ENCODE assay signal across 16 cellular contexts in the genomic region with DNA sequence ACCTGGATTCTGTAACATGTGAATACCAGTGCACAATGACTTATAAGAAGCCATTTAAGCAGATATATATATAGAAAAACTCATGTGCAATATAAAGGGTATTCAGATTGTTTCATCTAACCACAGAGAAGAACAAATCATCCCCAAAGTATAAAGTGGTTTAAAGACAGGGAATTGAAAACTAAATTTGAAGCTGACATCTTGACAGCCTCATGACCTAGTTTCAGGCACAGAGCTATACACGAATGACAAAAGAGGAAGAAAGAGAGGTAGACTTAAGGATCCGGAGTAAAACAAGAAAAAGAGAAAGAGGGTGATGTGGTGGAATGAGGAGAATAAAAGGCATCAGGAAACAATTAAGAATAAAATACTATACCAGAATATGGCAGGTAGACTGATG.
A peak's percentile ranks its signal among the peaks of the same experiment; 100 is the strongest.
DNase-seq lines count a peak whose midpoint lies in the region; ATAC-seq and TF ChIP-seq lines count a peak whose summit lies in the region.
"Had no signal": no experiment of that assay in that cellular context is flagged by ENCODE, and none has a peak within 500 bp of the region (broad histone marks: within the 10 kb centered on the region; RNA-seq: fewer than 3 reads in every experiment).

No MANE protein-coding gene starts in this region.

- no peak overlapping the region for H3K4me3 Mint-ChIP-seq in activated T-helper 2 cell treated with anti-CD3 and anti-CD28 coated beads, Interferon-gamma antibody, Interleukin-2, Interleukin-4, amounts not matched to agents 10 μg/mL and 5 μg/mL and 100 μg/mL, durations not matched to agents 14 hours and 24 hours and 36 hours (ENCODE audit: low read depth)
- H3K4me3 Mint-ChIP-seq in stimulated activated effector memory CD8-positive, alpha-beta T cell treated with anti-CD3 and anti-CD28 coated beads, Interleukin-12 subunit alpha, Interleukin-12 subunit beta, amount 100 ng/mL, for 72 hours: no peak overlapping the region
- H3K4me3 Mint-ChIP-seq: B cell; CD8-positive, alpha-beta T cell; H9 had no signal

- DNase-seq in GM23248 (no peak), esophagus muscularis mucosa (ENCODE audit: extremely low spot score) (no peak), A673 (ENCODE audit: low spot score) (no peak), islet precursor cell (no peak)
- DNase-seq in activated T-helper 2 cell treated with anti-CD3 and anti-CD28 coated beads, Interferon-gamma antibody, Interleukin-2, Interleukin-4, amounts not matched to agents 10 μg/mL and 5 μg/mL and 100 μg/mL, durations not matched to agents 14 hours and 24 hours and 36 hours (ENCODE audit: low spot score): no peak
- no peak for DNase-seq in stimulated activated effector memory CD8-positive, alpha-beta T cell treated with anti-CD3 and anti-CD28 coated beads, Interleukin-12 subunit alpha, Interleukin-12 subunit beta, amount 100 ng/mL, for 72 hours (ENCODE audit: low spot score in 2 of 2)
- DNase-seq: 8988T; Calu3; CD8-positive, alpha-beta T cell; DND-41; EL; H9; IMR-90 had no signal

- H3K4me2 ChIP-seq in GM23248 (ENCODE audit: unreplicated experiment) (no peak overlapping the region), OCI-LY3 (ENCODE audit: low read length) (peak overlapping the region; percentile 30)
- H3K4me2 ChIP-seq: BLaER1 treated with 17β-estradiol and CSF1 and Interleukin-3, amounts not matched to agents 10 nM and 100 nM had no signal

- WGBS in GM23248 (ENCODE audit: low coverage in 1 of 2, low lambda C conversion rate in 2 of 2, missing lambda C conversion rate in 2 of 2), 2 experiments: 29 to 42% methylated on average over 2 of the region's 2 CpGs
- 70% methylated on average over 2 of the region's 2 CpGs for WGBS in esophagus muscularis mucosa

- H4K20me1 ChIP-seq in GM23248 (ENCODE audit: insufficient read depth) (no peaks in the 10 kb centered on the region), OCI-LY3 (ENCODE audit: insufficient read depth, low read length) (no peaks in the 10 kb centered on the region)
- H4K20me1 ChIP-seq: BLaER1 treated with 17β-estradiol and CSF1 and Interleukin-3, amounts not matched to agents 10 nM and 100 nM had no signal

- intact Hi-C loops in activated T-helper 2 cell treated with anti-CD3 and anti-CD28 coated beads, Interferon-gamma antibody, Interleukin-2, Interleukin-4, amounts not matched to agents 10 μg/mL and 5 μg/mL and 100 μg/mL, durations not matched to agents 14 hours and 24 hours and 36 hours (cut with micrococcal nuclease): no loop called here
- intact Hi-C loops in esophagus muscularis mucosa (cut with DNase I) (no loop called here), A673 (cut with micrococcal nuclease; ENCODE audit: unreplicated experiment) (no loop called here)

- H2AFZ ChIP-seq in GM23248 (0 out of 2 replicates have a peak overlapping the region, but pooled peaks have one; percentile 42), OCI-LY3 (ENCODE audit: low read depth, low read length) (no peak overlapping the region)

- no peak overlapping the region for H3K9ac ChIP-seq in GM23248
- H3K9ac ChIP-seq in OCI-LY3 (ENCODE audit: low read length): no peak overlapping the region
- H3K9ac ChIP-seq: BLaER1 treated with 17β-estradiol and CSF1 and Interleukin-3, amounts not matched to agents 10 nM and 100 nM had no signal

- no peak overlapping the region for H3K27ac ChIP-seq in GM23248
- no peak overlapping the region for H3K27ac ChIP-seq in OCI-LY3 (ENCODE audit: low read length)
- H3K27ac ChIP-seq in esophagus muscularis mucosa (replicated peaks in 1 of 4): no peak overlapping the region
- H3K27ac ChIP-seq in A673 (ENCODE audit: low read depth, low read length, poor library complexity, severe bottlenecking): no peak overlapping the region
- H3K27ac ChIP-seq: BLaER1 treated with 17β-estradiol and CSF1 and Interleukin-3, amounts not matched to agents 10 nM and 100 nM had no signal

- no peaks in the 10 kb centered on the region for H3K27me3 ChIP-seq in GM23248 (replicated peaks; ENCODE audit: insufficient read depth)
- H3K27me3 ChIP-seq in OCI-LY3 (ENCODE audit: low read depth, low read length): no peaks in the 10 kb centered on the region
- H3K27me3 ChIP-seq in esophagus muscularis mucosa: peaks cover 0 to 15% (median 0%) of the 10 kb centered on the region in 4 donors
- no peaks in the 10 kb centered on the region for H3K27me3 ChIP-seq in A673 (replicated peaks; ENCODE audit: insufficient read depth, low read depth, low read length, poor library complexity)
- H3K27me3 ChIP-seq: BLaER1 treated with 17β-estradiol and CSF1 and Interleukin-3, amounts not matched to agents 10 nM and 100 nM had no signal

- H3K27ac Mint-ChIP-seq in activated T-helper 2 cell treated with anti-CD3 and anti-CD28 coated beads, Interferon-gamma antibody, Interleukin-2, Interleukin-4, amounts not matched to agents 10 μg/mL and 5 μg/mL and 100 μg/mL, durations not matched to agents 14 hours and 24 hours and 36 hours: peak overlapping the region; percentile 11
- H3K27ac Mint-ChIP-seq in stimulated activated effector memory CD8-positive, alpha-beta T cell treated with anti-CD3 and anti-CD28 coated beads, Interleukin-12 subunit alpha, Interleukin-12 subunit beta, amount 100 ng/mL, for 72 hours: no peak overlapping the region
- H3K27ac Mint-ChIP-seq: B cell; CD8-positive, alpha-beta T cell; H9 had no signal

- H3K4me1 Mint-ChIP-seq in activated T-helper 2 cell treated with anti-CD3 and anti-CD28 coated beads, Interferon-gamma antibody, Interleukin-2, Interleukin-4, amounts not matched to agents 10 μg/mL and 5 μg/mL and 100 μg/mL, durations not matched to agents 14 hours and 24 hours and 36 hours (ENCODE audit: low read depth): no peaks in the 10 kb centered on the region
- H3K4me1 Mint-ChIP-seq in stimulated activated effector memory CD8-positive, alpha-beta T cell treated with anti-CD3 and anti-CD28 coated beads, Interleukin-12 subunit alpha, Interleukin-12 subunit beta, amount 100 ng/mL, for 72 hours: peaks cover 6% of the 10 kb centered on the region

- H3K9me3 Mint-ChIP-seq in activated T-helper 2 cell treated with anti-CD3 and anti-CD28 coated beads, Interferon-gamma antibody, Interleukin-2, Interleukin-4, amounts not matched to agents 10 μg/mL and 5 μg/mL and 100 μg/mL, durations not matched to agents 14 hours and 24 hours and 36 hours: no peaks in the 10 kb centered on the region
- H3K9me3 Mint-ChIP-seq in stimulated activated effector memory CD8-positive, alpha-beta T cell treated with anti-CD3 and anti-CD28 coated beads, Interleukin-12 subunit alpha, Interleukin-12 subunit beta, amount 100 ng/mL, for 72 hours: no peaks in the 10 kb centered on the region
- H3K9me3 Mint-ChIP-seq: CD8-positive, alpha-beta T cell; H9 had no signal

- ATAC-seq in stimulated activated effector memory CD8-positive, alpha-beta T cell treated with anti-CD3 and anti-CD28 coated beads, Interleukin-12 subunit alpha, Interleukin-12 subunit beta, amount 100 ng/mL, for 72 hours: peak; percentile 64
- ATAC-seq: CD8-positive, alpha-beta T cell had no signal

- peaks cover 14% of the 10 kb centered on the region; the same call in 1 of the 2 replicates for H3K4me1 ChIP-seq in GM23248 (ENCODE audit: insufficient read depth)
- peaks cover 30% of the 10 kb centered on the region for H3K4me1 ChIP-seq in OCI-LY3 (ENCODE audit: low read length)
- no peaks in the 10 kb centered on the region for H3K4me1 ChIP-seq in esophagus muscularis mucosa
- no peaks in the 10 kb centered on the region for H3K4me1 ChIP-seq in A673 (ENCODE audit: insufficient read depth, low read length, poor library complexity, severe bottlenecking)
- H3K4me1 ChIP-seq: BLaER1 treated with 17β-estradiol and CSF1 and Interleukin-3, amounts not matched to agents 10 nM and 100 nM had no signal

- H3K9me2 ChIP-seq in GM23248 (ENCODE audit: insufficient read depth): no peaks in the 10 kb centered on the region

- no TSS peak for BruUV-seq in A673 (replicated peaks; lab: Mats Ljungman, UMichigan)

- POLR2A ChIA-PET in A673 (lab: Charles Lee; ENCODE audit: low non-redundant PET): no interaction called here

- H3K27me3 Mint-ChIP-seq in activated T-helper 2 cell treated with anti-CD3 and anti-CD28 coated beads, Interferon-gamma antibody, Interleukin-2, Interleukin-4, amounts not matched to agents 10 μg/mL and 5 μg/mL and 100 μg/mL, durations not matched to agents 14 hours and 24 hours and 36 hours (ENCODE audit: low read depth): no peaks in the 10 kb centered on the region

- H3K36me3 ChIP-seq in GM23248 (ENCODE audit: low read depth): no peaks in the 10 kb centered on the region
- no peaks in the 10 kb centered on the region for H3K36me3 ChIP-seq in OCI-LY3 (replicated peaks; ENCODE audit: low read depth, low read length)
- H3K36me3 ChIP-seq in esophagus muscularis mucosa: no peaks in the 10 kb centered on the region
- no peaks in the 10 kb centered on the region for H3K36me3 ChIP-seq in A673 (ENCODE audit: insufficient read depth, low read length, poor library complexity, severe bottlenecking)
- H3K36me3 ChIP-seq: BLaER1 treated with 17β-estradiol and CSF1 and Interleukin-3, amounts not matched to agents 10 nM and 100 nM had no signal

- CTCF ChIA-PET in A673 (lab: Charles Lee): no interaction called here

- TF ChIP-seq EP300 in esophagus muscularis mucosa (IDR thresholded peaks at IDR 0.05): no peak

- H3K4me3 ChIP-seq in GM23248 (no peak overlapping the region), OCI-LY3 (ENCODE audit: low read length) (no peak overlapping the region), esophagus muscularis mucosa (no peak overlapping the region), A673 (ENCODE audit: low read depth, low read length, poor library complexity, severe bottlenecking) (no peak overlapping the region)
- H3K4me3 ChIP-seq: BLaER1 treated with 17β-estradiol and CSF1 and Interleukin-3, amounts not matched to agents 10 nM and 100 nM had no signal

- H3F3A ChIP-seq in GM23248 (ENCODE audit: insufficient read depth): 0 out of 2 replicates have a peak, but pooled peaks cover 6% of the 10 kb centered on the region

- in situ Hi-C loops in GM23248 (cut with MboI): no loop called here

- H3K79me2 ChIP-seq in GM23248 (ENCODE audit: insufficient read depth) (no peaks in the 10 kb centered on the region), OCI-LY3 (ENCODE audit: low read length) (no peaks in the 10 kb centered on the region)

- H3K9me3 ChIP-seq in GM23248 (ENCODE audit: low read depth) (no peaks in the 10 kb centered on the region), OCI-LY3 (ENCODE audit: insufficient read depth, low read length) (no peaks in the 10 kb centered on the region), esophagus muscularis mucosa (no peaks in the 10 kb centered on the region), A673 (ENCODE audit: low read depth, low read length, poor library complexity, severe bottlenecking) (no peaks in the 10 kb centered on the region)
- H3K9me3 ChIP-seq: BLaER1 treated with 17β-estradiol and CSF1 and Interleukin-3, amounts not matched to agents 10 nM and 100 nM had no signal

- TF ChIP-seq CTCF in OCI-LY3 (IDR thresholded peaks at IDR 0.05; ENCODE audit: low read depth, low read length) (no peak), esophagus muscularis mucosa (IDR thresholded peaks at IDR 0.05) (no peak), A673 (conservative IDR thresholded peaks at IDR 0.05; ENCODE audit: low read depth, low read length) (no peak)

- H3K36me3 Mint-ChIP-seq in activated T-helper 2 cell treated with anti-CD3 and anti-CD28 coated beads, Interferon-gamma antibody, Interleukin-2, Interleukin-4, amounts not matched to agents 10 μg/mL and 5 μg/mL and 100 μg/mL, durations not matched to agents 14 hours and 24 hours and 36 hours (ENCODE audit: low read depth): no peaks in the 10 kb centered on the region
- no peaks in the 10 kb centered on the region for H3K36me3 Mint-ChIP-seq in stimulated activated effector memory CD8-positive, alpha-beta T cell treated with anti-CD3 and anti-CD28 coated beads, Interleukin-12 subunit alpha, Interleukin-12 subunit beta, amount 100 ng/mL, for 72 hours
- H3K36me3 Mint-ChIP-seq: CD8-positive, alpha-beta T cell had no signal

- no peak for TF ChIP-seq POLR2A in esophagus muscularis mucosa (IDR thresholded peaks at IDR 0.05; ENCODE audit: low read depth)
